In genomic region chr14:49767473-49768300, GRCh38 we compare ENCODE assay signal across 8 cellular contexts. TPM values are rescaled to one million over a fixed set of nuclear protein-coding genes. Genes with fewer than 3 reads are reported as not detected.
DNase-seq lines count a peak whose midpoint lies in the region; ATAC-seq and TF ChIP-seq lines count a peak whose summit lies in the region.

TSS of gene KLHDC2 (plus strand) at chr14:49768153. CDS start at chr14:49768469, 316 bp downstream.

- H2AFZ ChIP-seq in SU-DHL-6 (ENCODE audit: low read depth, low read length, severe bottlenecking) (peak within 1 kb of the TSS; percentile 99), trophoblast cell (ENCODE audit: insufficient read depth, low read length, poor library complexity) (peak within 1 kb of the TSS; percentile 92)

- H3K4me2 ChIP-seq in SU-DHL-6 (ENCODE audit: low read depth, low read length, poor library complexity, severe bottlenecking): peak within 1 kb of the TSS; percentile 99
- peak within 1 kb of the TSS; percentile 95 for H3K4me2 ChIP-seq in trophoblast cell (ENCODE audit: low read length)

- peak within 1 kb of the TSS; percentile 98 for H3K4me3 Mint-ChIP-seq in activated naive CD8-positive, alpha-beta T cell treated with anti-CD3 and anti-CD28 coated beads, Interleukin-2, amount 10 ng/mL, durations not matched to agents 7 days and 5 days

- H4K91ac ChIP-seq in trophoblast cell (ENCODE audit: low read depth, low read length): peak within 1 kb of the TSS; percentile 77

- ATAC-seq in HG02678 (IDR thresholded peaks at IDR 0.05; ENCODE audit: unreplicated experiment): peak; percentile 94
- ATAC-seq in activated naive CD8-positive, alpha-beta T cell treated with anti-CD3 and anti-CD28 coated beads, Interleukin-2, amount 10 ng/mL, durations not matched to agents 7 days and 5 days (ENCODE audit: low read depth): peak; percentile 88
- ATAC-seq in Right ventricle myocardium superior (ENCODE audit: poor library complexity): peak; percentile 97

- H4K20me1 ChIP-seq in SU-DHL-6 (ENCODE audit: low read depth, low read length): no peaks in the 10 kb centered on the region

- H2BK120ac ChIP-seq in trophoblast cell (ENCODE audit: insufficient read depth, low read length, poor library complexity): peak within 1 kb of the TSS; percentile 94

- H2AK5ac ChIP-seq in trophoblast cell (ENCODE audit: low read length): peak within 1 kb of the TSS; percentile 5

- H3K27ac Mint-ChIP-seq in activated naive CD8-positive, alpha-beta T cell treated with anti-CD3 and anti-CD28 coated beads, Interleukin-2, amount 10 ng/mL, durations not matched to agents 7 days and 5 days: peak within 1 kb of the TSS; percentile 100

- H3K14ac ChIP-seq in trophoblast cell (ENCODE audit: low read length): peak within 1 kb of the TSS; percentile 98

- DNase-seq in NCI-H1105 (lab: John Stamatoyannopoulos, UW): peak; percentile 88
- peak; percentile 93 for DNase-seq in activated naive CD8-positive, alpha-beta T cell treated with anti-CD3 and anti-CD28 coated beads, Interleukin-2, amount 10 ng/mL, durations not matched to agents 7 days and 5 days
- DNase-seq in Right ventricle myocardium superior: peak; percentile 94
- DNase-seq in trophoblast cell: peak; percentile 84 to 88
- DNase-seq in tibial nerve (ENCODE audit: low spot score in 2 of 2): peak; percentile 72 to 73

- POLR2A ChIA-PET in activated naive CD8-positive, alpha-beta T cell treated with anti-CD3 and anti-CD28 coated beads, Interleukin-2, amount 10 ng/mL, durations not matched to agents 7 days and 5 days (lab: Charles Lee): interaction anchor here (0.6 to 3.7 kb wide), 29 partner anchors 9 to 972 kb away, joined by 3 to 43 read pairs (median 6); partner anchors contain the start of genes ARF6, DMAC2L, DNAAF2 and KLHDC1

- no peaks in the 10 kb centered on the region for H3K9me3 Mint-ChIP-seq in activated naive CD8-positive, alpha-beta T cell treated with anti-CD3 and anti-CD28 coated beads, Interleukin-2, amount 10 ng/mL, durations not matched to agents 7 days and 5 days

- H2BK12ac ChIP-seq in trophoblast cell (ENCODE audit: low read length): no peak within 1 kb of the TSS

- peaks cover 1% of the 10 kb centered on the region for H3K36me3 Mint-ChIP-seq in activated naive CD8-positive, alpha-beta T cell treated with anti-CD3 and anti-CD28 coated beads, Interleukin-2, amount 10 ng/mL, durations not matched to agents 7 days and 5 days

- H3K27me3 ChIP-seq in SU-DHL-6 (ENCODE audit: low read length) (no peaks in the 10 kb centered on the region), trophoblast cell (ENCODE audit: insufficient read depth, low read length) (no peaks in the 10 kb centered on the region), tibial nerve (no peaks in the 10 kb centered on the region)

- H3K9me2 ChIP-seq in SU-DHL-6 (replicated peaks; ENCODE audit: insufficient read depth, low read length): no peaks in the 10 kb centered on the region

- H3K36me3 ChIP-seq in SU-DHL-6 (ENCODE audit: low read length) (no peaks in the 10 kb centered on the region), trophoblast cell (ENCODE audit: control insufficient read depth in 1 of 2, insufficient read depth in 2 of 2, low read length in 2 of 2) (no peaks in the 10 kb centered on the region), tibial nerve (peaks cover 0 to 20% (median 0%) of the 10 kb centered on the region in 3 donors)

- peak within 1 kb of the TSS; percentile 90 for H3K27ac ChIP-seq in SU-DHL-6 (ENCODE audit: low read depth, low read length)
- peak within 1 kb of the TSS; percentile 98 for H3K27ac ChIP-seq in trophoblast cell (ENCODE audit: low read depth, low read length)
- H3K27ac ChIP-seq in tibial nerve: peak within 1 kb of the TSS; percentile 91 to 99 (median 96)

- peaks cover 26% of the 10 kb centered on the region for H3K4me1 Mint-ChIP-seq in activated naive CD8-positive, alpha-beta T cell treated with anti-CD3 and anti-CD28 coated beads, Interleukin-2, amount 10 ng/mL, durations not matched to agents 7 days and 5 days

- intact Hi-C loops in Right ventricle myocardium superior (cut with DNase I): loop anchor here (1.0 kb wide), 1 partner anchor 133 kb away; no protein-coding TSS in a partner anchor

- H3K79me2 ChIP-seq in SU-DHL-6 (ENCODE audit: insufficient read depth, low read length): no peaks in the 10 kb centered on the region
- H3K79me2 ChIP-seq in trophoblast cell (ENCODE audit: control insufficient read depth, insufficient read depth, low read length, poor library complexity): peaks cover 11% of the 10 kb centered on the region

- H4K12ac ChIP-seq in trophoblast cell (ENCODE audit: low read depth, low read length): peak within 1 kb of the TSS; percentile 97

- H3K18ac ChIP-seq in trophoblast cell (ENCODE audit: low read length): peak within 1 kb of the TSS; percentile 97

- peak within 1 kb of the TSS; percentile 98 for H2BK5ac ChIP-seq in trophoblast cell (ENCODE audit: low read depth, low read length, poor library complexity)

- peaks cover 11% of the 10 kb centered on the region for H3F3A ChIP-seq in SU-DHL-6 (ENCODE audit: insufficient read depth)

- peak within 1 kb of the TSS; percentile 82 for H4K8ac ChIP-seq in trophoblast cell (ENCODE audit: low read depth, low read length)

- TF ChIP-seq EP300 in tibial nerve (IDR thresholded peaks at IDR 0.05): peak in 1 of 2 donors; percentile 68

- no peak within 1 kb of the TSS for H3K23ac ChIP-seq in trophoblast cell (ENCODE audit: low read length)

- peak within 1 kb of the TSS; percentile 84 for H3K4ac ChIP-seq in trophoblast cell (ENCODE audit: low read depth, low read length)

- peaks cover 11% of the 10 kb centered on the region for H3K79me1 ChIP-seq in trophoblast cell (ENCODE audit: low read length)

- H3K27me3 Mint-ChIP-seq in activated naive CD8-positive, alpha-beta T cell treated with anti-CD3 and anti-CD28 coated beads, Interleukin-2, amount 10 ng/mL, durations not matched to agents 7 days and 5 days: no peaks in the 10 kb centered on the region

- H3K9ac ChIP-seq in SU-DHL-6 (ENCODE audit: low read length): peak within 1 kb of the TSS; percentile 93
- peak within 1 kb of the TSS; percentile 83 for H3K9ac ChIP-seq in trophoblast cell (ENCODE audit: low read length)

- peak; percentile 32; the same call in 1 of the 2 replicates for TF ChIP-seq CTCF in GM12874 (IDR thresholded peaks at IDR 0.05; ENCODE audit: insufficient read depth, low read depth, low read length)
- peak; percentile 38 for TF ChIP-seq CTCF in SU-DHL-6 (IDR thresholded peaks at IDR 0.05; ENCODE audit: insufficient read depth, low read length, poor library complexity, severe bottlenecking)
- TF ChIP-seq CTCF in tibial nerve (IDR thresholded peaks at IDR 0.05): peak; percentile 18 to 76 (median 51)

- no peaks in the 10 kb centered on the region for H3K9me3 ChIP-seq in SU-DHL-6 (ENCODE audit: insufficient read depth, low read length)
- H3K9me3 ChIP-seq in trophoblast cell (ENCODE audit: insufficient read depth, low read depth, low read length): no peaks in the 10 kb centered on the region
- H3K9me3 ChIP-seq in tibial nerve: no peaks in the 10 kb centered on the region

- H3K4me3 ChIP-seq in SU-DHL-6 (ENCODE audit: insufficient read depth, low read length, poor library complexity, severe bottlenecking) (peak within 1 kb of the TSS; percentile 70), trophoblast cell (ENCODE audit: low read depth, low read length) (peak within 1 kb of the TSS; percentile 91), tibial nerve (peak within 1 kb of the TSS; percentile 74 to 98 (median 90))

- no CpG with 5 or more reads among the region's 93 CpGs for WGBS in trophoblast cell (ENCODE audit: extremely low coverage, insufficient coverage, insufficient read length)
- 1% methylated on average over 66 to 74 of the region's 93 CpGs for WGBS in tibial nerve, 2 donors

- H3K4me1 ChIP-seq in trophoblast cell (ENCODE audit: control insufficient read depth in 1 of 2, insufficient read depth in 2 of 2, low read length in 2 of 2) (peaks cover 6 to 10% of the 10 kb centered on the region in 2 experiments), tibial nerve (peaks cover 0 to 37% (median 29%) of the 10 kb centered on the region in 4 donors)

- peak; percentile 92 to 96 for TF ChIP-seq POLR2A in tibial nerve (IDR thresholded peaks at IDR 0.05)

RNA-seq across cellular contexts. Expression of gene KLHDC2, which starts in this region (rescaled TPM):
- 10 to 100 TPM; 43.6 to 44.1 TPM for total RNA-seq in activated naive CD8-positive, alpha-beta T cell treated with anti-CD3 and anti-CD28 coated beads, Interleukin-2, amount 10 ng/mL, durations not matched to agents 7 days and 5 days
- total RNA-seq in Right ventricle myocardium superior (89.3 TPM), tibial nerve (10 to 100 TPM; 38.4 to 74.3 (median 66.2) TPM)
- 21.4 and 21.8 TPM in 2 replicates for polyA plus RNA-seq in trophoblast cell (2013)

Comparison
In these comparisons a context has a peak if more than half of its experiments do, and no peak if none do; other contexts are left out.
1. Peak in every context shown above with its lines: DNase-seq, ATAC-seq, H3K4me3 ChIP-seq and H3K27ac ChIP-seq.